ENCODE assay signal across 13 cellular contexts in genomic region chr17:73445466-73445865, GRCh38.
DNase-seq lines count a peak whose midpoint lies in the region; ATAC-seq and TF ChIP-seq lines count a peak whose summit lies in the region.
"Had no signal": no experiment of that assay in that cellular context is flagged by ENCODE, and none has a peak within 500 bp of the region (broad histone marks: within the 10 kb centered on the region; RNA-seq: fewer than 3 reads in every experiment).

No MANE protein-coding gene starts in this region.

- no peaks in the 10 kb centered on the region for H3K4me1 Mint-ChIP-seq in activated CD8-positive, alpha-beta T cell treated with anti-CD3 and anti-CD28 coated beads, Interleukin-2, amount 10 ng/mL, durations not matched to agents 7 days and 5 days (ENCODE audit: low read depth)
- H3K4me1 Mint-ChIP-seq in activated CD8-positive, alpha-beta T cell treated with anti-CD3 and anti-CD28 coated beads for 36 hours (ENCODE audit: low read depth): no peaks in the 10 kb centered on the region
- peaks cover 38% of the 10 kb centered on the region for H3K4me1 Mint-ChIP-seq in nephron progenitor cell

- CTCF ChIA-PET in activated CD8-positive, alpha-beta T cell treated with anti-CD3 and anti-CD28 coated beads, Interleukin-2, amount 10 ng/mL, durations not matched to agents 7 days and 5 days (lab: Charles Lee): interaction anchor here (0.9 kb wide), 1 partner anchor 201 kb away, joined by 3 read pairs; no protein-coding TSS in a partner anchor
- CTCF ChIA-PET in activated CD8-positive, alpha-beta T cell treated with anti-CD3 and anti-CD28 coated beads for 36 hours (lab: Charles Lee): interaction anchor here (1.9 kb wide), 1 partner anchor 16 kb away, joined by 4 read pairs; no protein-coding TSS in a partner anchor

- no peak for TF ChIP-seq CTCF in activated CD8-positive, alpha-beta T cell treated with anti-CD3 and anti-CD28 coated beads for 36 hours (IDR thresholded peaks at IDR 0.05)
- TF ChIP-seq CTCF in nephron progenitor cell (IDR thresholded peaks at IDR 0.05): no peak

- no peaks in the 10 kb centered on the region for H3K9me3 Mint-ChIP-seq in activated CD8-positive, alpha-beta T cell treated with anti-CD3 and anti-CD28 coated beads, Interleukin-2, amount 10 ng/mL, durations not matched to agents 7 days and 5 days (ENCODE audit: insufficient read depth)
- H3K9me3 Mint-ChIP-seq in activated CD8-positive, alpha-beta T cell treated with anti-CD3 and anti-CD28 coated beads for 36 hours: no peaks in the 10 kb centered on the region
- no peaks in the 10 kb centered on the region for H3K9me3 Mint-ChIP-seq in nephron progenitor cell
- H3K9me3 Mint-ChIP-seq: CD4-positive, alpha-beta T cell had no signal

- no peak for DNase-seq in activated CD8-positive, alpha-beta T cell treated with anti-CD3 and anti-CD28 coated beads, Interleukin-2, amount 10 ng/mL, durations not matched to agents 7 days and 5 days
- no peak for DNase-seq in activated CD8-positive, alpha-beta T cell treated with anti-CD3 and anti-CD28 coated beads for 36 hours
- DNase-seq in nephron progenitor cell: no peak
- DNase-seq in posterior vena cava (ENCODE audit: low spot score): peak; percentile 64
- no peak for DNase-seq in NCI-H345 (lab: John Stamatoyannopoulos, UW)
- no peak for DNase-seq in mucosa of gallbladder (ENCODE audit: low spot score)
- DNase-seq: AML-193; Caco-2; CD4-positive, alpha-beta T cell; GM23248; HCEC 1CT; IMR-90 had no signal

- H3K27ac Mint-ChIP-seq in activated CD8-positive, alpha-beta T cell treated with anti-CD3 and anti-CD28 coated beads, Interleukin-2, amount 10 ng/mL, durations not matched to agents 7 days and 5 days: peak overlapping the region; percentile 37
- no peak overlapping the region for H3K27ac Mint-ChIP-seq in activated CD8-positive, alpha-beta T cell treated with anti-CD3 and anti-CD28 coated beads for 36 hours
- peak overlapping the region; percentile 9 for H3K27ac Mint-ChIP-seq in nephron progenitor cell
- H3K27ac Mint-ChIP-seq: CD4-positive, alpha-beta T cell had no signal

- no peaks in the 10 kb centered on the region for H3K27me3 Mint-ChIP-seq in activated CD8-positive, alpha-beta T cell treated with anti-CD3 and anti-CD28 coated beads, Interleukin-2, amount 10 ng/mL, durations not matched to agents 7 days and 5 days (ENCODE audit: low read depth)
- H3K27me3 Mint-ChIP-seq in activated CD8-positive, alpha-beta T cell treated with anti-CD3 and anti-CD28 coated beads for 36 hours: no peaks in the 10 kb centered on the region
- peaks cover 5% of the 10 kb centered on the region for H3K27me3 Mint-ChIP-seq in nephron progenitor cell (ENCODE audit: low read depth, poor library complexity)
- H3K27me3 Mint-ChIP-seq: CD4-positive, alpha-beta T cell had no signal

- H3K4me3 Mint-ChIP-seq in activated CD8-positive, alpha-beta T cell treated with anti-CD3 and anti-CD28 coated beads, Interleukin-2, amount 10 ng/mL, durations not matched to agents 7 days and 5 days: no peak overlapping the region
- H3K4me3 Mint-ChIP-seq in activated CD8-positive, alpha-beta T cell treated with anti-CD3 and anti-CD28 coated beads for 36 hours: no peak overlapping the region
- H3K4me3 Mint-ChIP-seq in nephron progenitor cell: no peak overlapping the region
- H3K4me3 Mint-ChIP-seq: CD4-positive, alpha-beta T cell had no signal

- POLR2A ChIA-PET in activated CD8-positive, alpha-beta T cell treated with anti-CD3 and anti-CD28 coated beads, Interleukin-2, amount 10 ng/mL, durations not matched to agents 7 days and 5 days (lab: Charles Lee): interaction anchor here (0.6 kb wide), 1 partner anchor 8 kb away, joined by 3 read pairs; no protein-coding TSS in a partner anchor
- POLR2A ChIA-PET in activated CD8-positive, alpha-beta T cell treated with anti-CD3 and anti-CD28 coated beads for 36 hours (lab: Charles Lee): no interaction called here

- intact Hi-C loops in activated CD8-positive, alpha-beta T cell treated with anti-CD3 and anti-CD28 coated beads for 36 hours (cut with micrococcal nuclease): no loop called here
- intact Hi-C loops in posterior vena cava (cut with DNase I): loop anchor here in 1 of 2 donors (5.0 kb wide), 1 partner anchor 798 kb away; no protein-coding TSS in a partner anchor

- ATAC-seq in activated CD8-positive, alpha-beta T cell treated with anti-CD3 and anti-CD28 coated beads, Interleukin-2, amount 10 ng/mL, durations not matched to agents 7 days and 5 days: no peak
- ATAC-seq in activated CD8-positive, alpha-beta T cell treated with anti-CD3 and anti-CD28 coated beads for 36 hours: no peak
- ATAC-seq in HG03025 (IDR thresholded peaks at IDR 0.05; ENCODE audit: low FRiP score, unreplicated experiment): no peak

- H3K36me3 Mint-ChIP-seq in activated CD8-positive, alpha-beta T cell treated with anti-CD3 and anti-CD28 coated beads, Interleukin-2, amount 10 ng/mL, durations not matched to agents 7 days and 5 days (ENCODE audit: low read depth): no peaks in the 10 kb centered on the region
- H3K36me3 Mint-ChIP-seq in activated CD8-positive, alpha-beta T cell treated with anti-CD3 and anti-CD28 coated beads for 36 hours (ENCODE audit: low read depth): no peaks in the 10 kb centered on the region
- H3K36me3 Mint-ChIP-seq in nephron progenitor cell (ENCODE audit: low read depth): peaks cover 23% of the 10 kb centered on the region
